1 cellular context compared by ENCODE assay signal in genomic region chr4:185204238-185204910, GRCh38.
TF ChIP-seq lines count a peak whose summit lies in the region.

No MANE protein-coding gene starts in this region.

TF ChIP-seq in GM12878, 131 proteins besides CTCF, POLR2A, EP300 and RAD21 (continued from another document):
- TF ChIP-seq SIN3A (IDR thresholded peaks at IDR 0.05; ENCODE audit: low read depth, low read length) (peak; percentile 96; the same call in 1 of the 2 replicates), ATF7 (IDR thresholded peaks at IDR 0.05; ENCODE audit: low read depth) (0 out of 2 replicates have a peak, but pooled peaks have one; percentile 20), CREM (IDR thresholded peaks at IDR 0.05; ENCODE audit: low read depth) (peak; percentile 26; the same call in 1 of the 2 replicates), NFXL1 (IDR thresholded peaks at IDR 0.05; ENCODE audit: borderline replicate concordance) (no peak), PKNOX1 (IDR thresholded peaks at IDR 0.05) (no peak), ATF2 (IDR thresholded peaks at IDR 0.05; ENCODE audit: low read length) (0 out of 2 replicates have a peak, but pooled peaks have one; percentile 32), NKRF (conservative IDR thresholded peaks at IDR 0.05) (peak; percentile 96), HCFC1 (IDR thresholded peaks at IDR 0.05; ENCODE audit: low read length) (no peak)
